8 cellular contexts compared by ENCODE assay signal in genomic region chr3:129439381-129439816, GRCh38. TPM values are rescaled to one million over a fixed set of nuclear protein-coding genes. Genes with fewer than 3 reads are reported as not detected.
DNase-seq lines count a peak whose midpoint lies in the region; ATAC-seq lines count a peak whose summit lies in the region.

No MANE protein-coding gene starts in this region.

- peak; percentile 67 for DNase-seq in NOMO-1 treated with dmso at 0.1 percent for 144 hours (lab: John Stamatoyannopoulos, UW; ENCODE audit: unreplicated experiment)
- DNase-seq in activated gamma-delta T cell treated with anti-CD3 and anti-CD28 coated beads, Interleukin-2, amount 50 U/mL, for 16 hours (ENCODE audit: low read depth): peak; percentile 19
- DNase-seq in Right ventricle myocardium superior: peak; percentile 53
- peak; percentile 82 for DNase-seq in posterior vena cava (ENCODE audit: low spot score)
- DNase-seq in 8988T: no peak
- no peak for DNase-seq in mesenteric fat pad (ENCODE audit: low spot score)

- peak overlapping the region; percentile 93 for H3K4me3 ChIP-seq in GM08714 (ENCODE audit: low read length)

- intact Hi-C loops in Right ventricle myocardium superior (cut with DNase I) (no loop called here), posterior vena cava (cut with DNase I) (no loop called here)

- ATAC-seq in HG02798 (IDR thresholded peaks at IDR 0.05; ENCODE audit: poor library complexity, unreplicated experiment) (peak; percentile 5), Right ventricle myocardium superior (ENCODE audit: poor library complexity) (peak; percentile 1)

RNA-seq across cellular contexts. Expression of gene MBD4, which starts 0.3 kb away (rescaled TPM):
- total RNA-seq in Right ventricle myocardium superior (18.7 TPM), posterior vena cava (10 to 100 TPM; 23.1 to 24.9 TPM), mesenteric fat pad (37.1 TPM)

RNA-seq across cellular contexts. Expression of gene IFT122, which starts 0.6 kb away (rescaled TPM):
- 19.3 TPM for total RNA-seq in Right ventricle myocardium superior
- total RNA-seq in posterior vena cava: 10 to 100 TPM; 22.0 to 22.5 TPM
- 30.5 TPM for total RNA-seq in mesenteric fat pad

RNA-seq across cellular contexts. Expression of gene EFCAB12, which starts 11.0 kb away (rescaled TPM):
- total RNA-seq in Right ventricle myocardium superior (not detected), posterior vena cava (under 1 TPM; 0.05 to 0.14 TPM), mesenteric fat pad (1.1 TPM)

Comparison
In these comparisons a context has a peak if more than half of its experiments do, and no peak if none do; other contexts are left out.
1. DNase-seq: peak in NOMO-1 treated with dmso at 0.1 percent for 144 hours (single experiment), activated gamma-delta T cell treated with anti-CD3 and anti-CD28 coated beads, Interleukin-2, amount 50 U/mL, for 16 hours (single experiment), Right ventricle myocardium superior (single experiment) and posterior vena cava (single experiment); none in 8988T (single experiment) and mesenteric fat pad (single experiment).